In genomic region chr14:30996892-30997659, GRCh38 we compare ENCODE assay signal across 18 cellular contexts.
"Had no signal": no experiment of that assay in that cellular context is flagged by ENCODE, and none has a peak within 500 bp of the region (broad histone marks: within the 10 kb centered on the region; RNA-seq: fewer than 3 reads in every experiment).

No MANE protein-coding gene starts in this region.

- H3K27ac ChIP-seq: coronary artery, prostate gland, right lobe of liver, spleen, WERI-Rb-1 had no signal

- H3K27me3 ChIP-seq: gastroesophageal sphincter, right lobe of liver, spleen had no signal

- H3K4me3 Mint-ChIP-seq: activated naive CD4-positive, alpha-beta T cell treated with anti-CD3 and anti-CD28 coated beads, Interleukin-2, amount 10 ng/mL, durations not matched to agents 7 days and 5 days; naive thymus-derived CD4-positive, alpha-beta T cell; stimulated activated naive CD8-positive, alpha-beta T cell treated with anti-CD3 and anti-CD28 coated beads, Interleukin-15, Interleukin-2, amounts not matched to agents 100 ng/mL and 50 ng/mL, for 24 hours had no signal

- H3K4me3 ChIP-seq: coronary artery, gastroesophageal sphincter, lung, prostate gland, right lobe of liver, spleen had no signal

- H3K9me3 ChIP-seq: prostate gland had no signal

- H3K27ac Mint-ChIP-seq: activated naive CD4-positive, alpha-beta T cell treated with anti-CD3 and anti-CD28 coated beads, Interleukin-2, amount 10 ng/mL, durations not matched to agents 7 days and 5 days; stimulated activated naive CD8-positive, alpha-beta T cell treated with anti-CD3 and anti-CD28 coated beads, Interleukin-15, Interleukin-2, amounts not matched to agents 100 ng/mL and 50 ng/mL, for 24 hours had no signal

- DNase-seq: activated CD4-positive, alpha-beta T cell treated with anti-CD3 and anti-CD28 coated beads for 48 hours; activated naive CD4-positive, alpha-beta T cell treated with anti-CD3 and anti-CD28 coated beads, Interleukin-2, amount 10 ng/mL, durations not matched to agents 7 days and 5 days; caudate nucleus; effector CD8-positive, alpha-beta T cell; hippocampal formation; left colon; naive thymus-derived CD4-positive, alpha-beta T cell; nucleus accumbens; right lobe of liver; spleen; stimulated activated CD4-positive, alpha-beta T cell treated with anti-CD3 and anti-CD28 coated beads, Interleukin-2, amount 100 ng/mL, for 24 hours; T-helper 1 cell; WERI-Rb-1 had no signal

- ATAC-seq: gastroesophageal sphincter; left colon; naive thymus-derived CD4-positive, alpha-beta T cell had no signal

- H3K4me1 ChIP-seq: prostate gland had no signal

- H3K27me3 Mint-ChIP-seq: activated naive CD4-positive, alpha-beta T cell treated with anti-CD3 and anti-CD28 coated beads, Interleukin-2, amount 10 ng/mL, durations not matched to agents 7 days and 5 days; naive thymus-derived CD4-positive, alpha-beta T cell; stimulated activated naive CD8-positive, alpha-beta T cell treated with anti-CD3 and anti-CD28 coated beads, Interleukin-15, Interleukin-2, amounts not matched to agents 100 ng/mL and 50 ng/mL, for 24 hours had no signal

- H3K36me3 ChIP-seq: prostate gland, right lobe of liver had no signal
